14 cellular contexts compared by ENCODE assay signal in genomic region chr4:475962-476361, GRCh38. TPM values are rescaled to one million over a fixed set of nuclear protein-coding genes. Genes with fewer than 3 reads are reported as not detected.
DNase-seq lines count a peak whose midpoint lies in the region; ATAC-seq, FAIRE-seq and TF ChIP-seq lines count a peak whose summit lies in the region.
"Had no signal": no experiment of that assay in that cellular context is flagged by ENCODE, and none has a peak within 500 bp of the region (broad histone marks: within the 10 kb centered on the region; RNA-seq: fewer than 3 reads in every experiment).

No MANE protein-coding gene starts in this region.

- no peak overlapping the region for H4K8ac ChIP-seq in trophoblast cell (ENCODE audit: low read depth, low read length)

- H3K27ac Mint-ChIP-seq in stimulated activated effector memory CD8-positive, alpha-beta T cell treated with anti-CD3 and anti-CD28 coated beads, Interleukin-12 subunit alpha, Interleukin-12 subunit beta, amount 100 ng/mL, for 72 hours, result no peak overlapping the region
- H3K27ac Mint-ChIP-seq: GM23338 had no signal

- no peak overlapping the region for H3K23ac ChIP-seq in trophoblast cell (ENCODE audit: low read length)

- peak overlapping the region; percentile 23 for H3K4me3 Mint-ChIP-seq in stimulated activated effector memory CD8-positive, alpha-beta T cell treated with anti-CD3 and anti-CD28 coated beads, Interleukin-12 subunit alpha, Interleukin-12 subunit beta, amount 100 ng/mL, for 72 hours
- H3K4me3 Mint-ChIP-seq: GM23338 had no signal

- DNase-seq in HepG2 (ENCODE audit: low spot score) (no peak), right lobe of liver (no peak), NB4 (ENCODE audit: low read depth) (peak; percentile 68), choroid plexus epithelial cell (ENCODE audit: low read depth) (peak; percentile 5), trophoblast cell (no peak), tibial artery (no peak)
- no peak for DNase-seq in stimulated activated effector memory CD8-positive, alpha-beta T cell treated with anti-CD3 and anti-CD28 coated beads, Interleukin-12 subunit alpha, Interleukin-12 subunit beta, amount 100 ng/mL, for 72 hours (ENCODE audit: low spot score in 2 of 2)
- DNase-seq: DMS 273 treated with DMSO at 0.1 percent for 48 hours, NCI-H1092, NCI-H446 treated with DMSO at 0.1 percent for 48 hours, NCI-H748 treated with DMSO at 0.1 percent for 48 hours, SJCRH30 had no signal

- H3K79me2 ChIP-seq in HepG2 (ENCODE audit: insufficient read depth, low read length) (peaks cover 30% of the 10 kb centered on the region), trophoblast cell (ENCODE audit: control insufficient read depth, insufficient read depth, low read length, poor library complexity) (peaks cover 11% of the 10 kb centered on the region)

- no peak overlapping the region for H3K9ac ChIP-seq in HepG2 (ENCODE audit: insufficient read depth, low read depth, low read length)
- H3K9ac ChIP-seq in trophoblast cell (ENCODE audit: low read length), result no peak overlapping the region

- no peak overlapping the region for H3K4me3 ChIP-seq in HepG2 (replicated peaks in 1 of 3; ENCODE audit: insufficient read depth in 1 of 3, low read depth in 2 of 3, low read length in 3 of 3)
- H3K4me3 ChIP-seq in right lobe of liver, result no peak overlapping the region
- H3K4me3 ChIP-seq in NB4 (ENCODE audit: low read depth, low read length), result peak overlapping the region; percentile 21
- no peak overlapping the region for H3K4me3 ChIP-seq in choroid plexus epithelial cell (ENCODE audit: low read depth, low read length)
- H3K4me3 ChIP-seq in trophoblast cell (ENCODE audit: low read depth, low read length), result no peak overlapping the region
- H3K4me3 ChIP-seq in tibial artery, result no peak overlapping the region
- H3K4me3 ChIP-seq: GM23338, SJCRH30 had no signal

- H3K14ac ChIP-seq in trophoblast cell (ENCODE audit: low read length), result no peak overlapping the region

- no peak for TF ChIP-seq EP300 in HepG2 (IDR thresholded peaks at IDR 0.05; ENCODE audit: low read depth in 2 of 2, low read length in 2 of 2)
- TF ChIP-seq EP300 in HepG2 (CRISPR knock-in tag; IDR thresholded peaks at IDR 0.05; ENCODE audit: borderline replicate concordance), result no peak

- BruUV-seq in HepG2 (replicated peaks; lab: Mats Ljungman, UMichigan), result no TSS peak

- H3K9me3 Mint-ChIP-seq in stimulated activated effector memory CD8-positive, alpha-beta T cell treated with anti-CD3 and anti-CD28 coated beads, Interleukin-12 subunit alpha, Interleukin-12 subunit beta, amount 100 ng/mL, for 72 hours, result peaks cover 26% of the 10 kb centered on the region

- H3K27me3 ChIP-seq in HepG2 (ENCODE audit: control insufficient read depth in 1 of 2, insufficient read depth in 2 of 2, low read length in 2 of 2) (no peaks in the 10 kb centered on the region; a peak in 1 of 5 replicates), right lobe of liver (no peaks in the 10 kb centered on the region), trophoblast cell (ENCODE audit: insufficient read depth, low read length) (no peaks in the 10 kb centered on the region), tibial artery (no peaks in the 10 kb centered on the region)
- H3K27me3 ChIP-seq: SJCRH30 had no signal

- H3K36me3 ChIP-seq in HepG2 (replicated peaks in 1 of 2; ENCODE audit: control insufficient read depth in 1 of 2, insufficient read depth in 2 of 2, low read length in 2 of 2) (peaks cover 0 to 5% of the 10 kb centered on the region in 2 experiments; a peak in 1 of 5 replicates), right lobe of liver (peaks cover 0 to 7% (median 0%) of the 10 kb centered on the region in 4 donors), trophoblast cell (ENCODE audit: control insufficient read depth in 1 of 2, insufficient read depth in 2 of 2, low read length in 2 of 2) (no peaks in the 10 kb centered on the region), tibial artery (peaks cover 3 to 14% (median 11%) of the 10 kb centered on the region in 3 donors)

- ATAC-seq in HepG2 (no peak), right lobe of liver (no peak), HG03354 (IDR thresholded peaks at IDR 0.05; ENCODE audit: poor library complexity, severe bottlenecking, unreplicated experiment) (no peak)
- no peak for ATAC-seq in stimulated activated effector memory CD8-positive, alpha-beta T cell treated with anti-CD3 and anti-CD28 coated beads, Interleukin-12 subunit alpha, Interleukin-12 subunit beta, amount 100 ng/mL, for 72 hours
- ATAC-seq: GM23338 had no signal

- no peak overlapping the region for H2AFZ ChIP-seq in HepG2 (ENCODE audit: low read length)
- no peak overlapping the region for H2AFZ ChIP-seq in trophoblast cell (ENCODE audit: insufficient read depth, low read length, poor library complexity)
- H2AFZ ChIP-seq: GM23338 had no signal

- intact Hi-C loops in HepG2 (cut with micrococcal nuclease; ENCODE audit: unreplicated experiment) (loop anchor here (10.0 kb wide), 1 partner anchor 199 kb away; the partner anchor contains the start of genes ATP5ME and MYL5), right lobe of liver (cut with DNase I) (no loop called here), tibial artery (cut with DNase I; ENCODE audit: low total_unique reads) (loop anchor here (10.0 kb wide), 1 partner anchor 141 kb away; the partner anchor contains the start of gene ZNF141)

- H4K91ac ChIP-seq in trophoblast cell (ENCODE audit: low read depth, low read length), result no peak overlapping the region

- H3K9me3 ChIP-seq in HepG2 (ENCODE audit: low read length) (peaks cover 4% of the 10 kb centered on the region; the same call in 1 of the 2 replicates), right lobe of liver (no peaks in the 10 kb centered on the region), trophoblast cell (ENCODE audit: insufficient read depth, low read depth, low read length) (no peaks in the 10 kb centered on the region), tibial artery (no peaks in the 10 kb centered on the region)

- no peak overlapping the region for H2BK5ac ChIP-seq in trophoblast cell (ENCODE audit: low read depth, low read length, poor library complexity)

- POLR2A ChIA-PET in HepG2 (lab: Yijun Ruan, JAX), result no interaction called here

- H3K79me1 ChIP-seq in trophoblast cell (ENCODE audit: low read length), result peaks cover 4% of the 10 kb centered on the region

- H3K4ac ChIP-seq in trophoblast cell (ENCODE audit: low read depth, low read length), result no peak overlapping the region

- H3K4me2 ChIP-seq in HepG2 (ENCODE audit: low read depth, low read length) (no peak overlapping the region), trophoblast cell (ENCODE audit: low read length) (no peak overlapping the region)
- H3K4me2 ChIP-seq: GM23338 had no signal

- no peak for TF ChIP-seq RAD21 in HepG2 (CRISPR knock-in tag; IDR thresholded peaks at IDR 0.05)

- CTCF ChIA-PET in HepG2 (lab: Yijun Ruan, JAX; ENCODE audit: low intra/inter-chr PET ratio, low total read pairs), result no interaction called here

- FAIRE-seq in HepG2 (lab: Jason Lieb, UNC), result no peak

- H2AK5ac ChIP-seq in trophoblast cell (ENCODE audit: low read length), result no peak overlapping the region

- no peak for TF ChIP-seq POLR2A in HepG2 (IDR thresholded peaks at IDR 0.05; ENCODE audit: insufficient read depth in 1 of 2, low read depth in 2 of 2, low read length in 2 of 2)
- no peak for TF ChIP-seq POLR2A in right lobe of liver (IDR thresholded peaks at IDR 0.05)
- TF ChIP-seq POLR2A in NB4 (IDR thresholded peaks at IDR 0.05; ENCODE audit: extremely low read depth, insufficient read length), result no peak

- in situ Hi-C loops in HepG2 (cut with HindIII; ENCODE audit: extremely low pct_ligation_motif_present, low pct_unique_long_range_greater_than_20kb), result no loop called here

- no peak for TF ChIP-seq CTCF in HepG2 (CRISPR knock-in tag; IDR thresholded peaks at IDR 0.05)
- TF ChIP-seq CTCF in right lobe of liver (IDR thresholded peaks at IDR 0.05), result no peak
- no peak for TF ChIP-seq CTCF in NB4 (IDR thresholded peaks at IDR 0.05; ENCODE audit: low read depth, low read length)
- TF ChIP-seq CTCF in choroid plexus epithelial cell (conservative IDR thresholded peaks at IDR 0.05; ENCODE audit: low read depth, low read length), result no peak
- no peak for TF ChIP-seq CTCF in tibial artery (IDR thresholded peaks at IDR 0.05)

- no peak overlapping the region for H2BK12ac ChIP-seq in trophoblast cell (ENCODE audit: low read length)

- H3K27ac ChIP-seq in HepG2 (ENCODE audit: extremely low read length, insufficient read depth, low read length) (no peak overlapping the region), right lobe of liver (no peak overlapping the region), trophoblast cell (ENCODE audit: low read depth, low read length) (no peak overlapping the region), tibial artery (no peak overlapping the region)
- H3K27ac ChIP-seq: SJCRH30 had no signal

- H3K18ac ChIP-seq in trophoblast cell (ENCODE audit: low read length), result no peak overlapping the region

- H3K4me1 Mint-ChIP-seq in stimulated activated effector memory CD8-positive, alpha-beta T cell treated with anti-CD3 and anti-CD28 coated beads, Interleukin-12 subunit alpha, Interleukin-12 subunit beta, amount 100 ng/mL, for 72 hours, result peaks cover 48% of the 10 kb centered on the region

- H3K36me3 Mint-ChIP-seq in stimulated activated effector memory CD8-positive, alpha-beta T cell treated with anti-CD3 and anti-CD28 coated beads, Interleukin-12 subunit alpha, Interleukin-12 subunit beta, amount 100 ng/mL, for 72 hours, result peaks cover 32% of the 10 kb centered on the region

- no peak overlapping the region for H2BK120ac ChIP-seq in trophoblast cell (ENCODE audit: insufficient read depth, low read length, poor library complexity)

- H3K4me1 ChIP-seq in HepG2 (ENCODE audit: insufficient read depth, low read length) (peaks cover 11% of the 10 kb centered on the region), right lobe of liver (no peaks in the 10 kb centered on the region), trophoblast cell (ENCODE audit: control insufficient read depth in 1 of 2, insufficient read depth in 2 of 2, low read length in 2 of 2) (peaks cover 2 to 3% of the 10 kb centered on the region in 2 experiments), tibial artery (peaks cover 0 to 13% (median 6%) of the 10 kb centered on the region in 4 donors)

- no peaks in the 10 kb centered on the region for H4K20me1 ChIP-seq in HepG2 (ENCODE audit: insufficient read depth, low read length)

- no peak overlapping the region for H4K12ac ChIP-seq in trophoblast cell (ENCODE audit: low read depth, low read length)

RNA-seq across cellular contexts. Expression of gene ZNF721, which starts 23.0 kb away (rescaled TPM):
- total RNA-seq in HepG2 (2016; rRNA removed; fragmentation: Illumina TruSeq; extraction: Trizol), result 22.1 and 30.8 TPM in 2 replicates
- total RNA-seq in HepG2 (2016; cell fraction: cytosol; rRNA removed; fragmentation: Illumina TruSeq; extraction: Trizol; ENCODE audit: low read depth), result 5.8 and 6.7 TPM in 2 replicates
- 19.8 and 25.5 TPM in 2 replicates for total RNA-seq in HepG2 (2016; cell fraction: insoluble cytoplasmic fraction; rRNA removed; fragmentation: Illumina TruSeq; extraction: Trizol)
- total RNA-seq in HepG2 (2016; cell fraction: membrane; rRNA removed; fragmentation: Illumina TruSeq; extraction: Trizol), result 9.7 and 10.0 TPM in 2 replicates
- 52.2 and 56.6 TPM in 2 replicates for total RNA-seq in HepG2 (2016; cell fraction: nucleus; rRNA removed; fragmentation: Illumina TruSeq; extraction: Trizol)
- 7.3 and 8.5 TPM in 2 replicates for polyA plus RNA-seq in HepG2 (2011; rRNA removed)
- 4.1 and 5.4 TPM in 2 replicates for polyA plus RNA-seq in HepG2 (2011; cell fraction: cytosol; rRNA removed)
- polyA plus RNA-seq in HepG2 (2011; cell fraction: nucleus; rRNA removed), result 9.3 and 11.0 TPM in 2 replicates
- 15.8 and 19.1 TPM in 2 replicates for polyA plus RNA-seq in HepG2 (2012)
- polyA plus RNA-seq in HepG2 (2016; cell fraction: cytosol; fragmentation: Illumina TruSeq; extraction: Trizol; ENCODE audit: low read depth), result 3.4 and 4.8 TPM in 2 replicates
- 17.6 and 19.7 TPM in 2 replicates for polyA plus RNA-seq in HepG2 (2016; cell fraction: insoluble cytoplasmic fraction; fragmentation: Illumina TruSeq; extraction: Trizol; ENCODE audit: low read depth)
- 3.4 and 3.9 TPM in 2 replicates for polyA plus RNA-seq in HepG2 (2016; cell fraction: membrane; fragmentation: Illumina TruSeq; extraction: Trizol; ENCODE audit: low read depth)
- polyA plus RNA-seq in HepG2 (2016; cell fraction: nucleus; fragmentation: Illumina TruSeq; extraction: Trizol; ENCODE audit: insufficient read depth, low read depth), result 46.6 and 52.5 TPM in 2 replicates
- polyA minus RNA-seq in HepG2 (2011; rRNA and poly(A)+ RNA removed; ENCODE audit: low replicate concordance), result 9.2 and 12.5 TPM in 2 replicates
- polyA minus RNA-seq in HepG2 (2011; cell fraction: cytosol; rRNA and poly(A)+ RNA removed), result 8.0 and 10.3 TPM in 2 replicates
- 63.2 and 68.8 TPM in 2 replicates for polyA minus RNA-seq in HepG2 (2011; cell fraction: nucleus; rRNA and poly(A)+ RNA removed)
- 10 to 100 TPM in 3 of 6 experiments, 1 to 10 TPM in 3; 7.1 to 12.7 (median 10.0) TPM for total RNA-seq in right lobe of liver
- 17.8 and 19.0 TPM in 2 replicates for polyA plus RNA-seq in trophoblast cell (2013)

RNA-seq across cellular contexts. Expression of gene PIGG, which starts 23.0 kb away (rescaled TPM):
- total RNA-seq in HepG2 (2016; rRNA removed; fragmentation: Illumina TruSeq; extraction: Trizol) (15.2 and 34.4 TPM in 2 replicates), right lobe of liver (10 to 100 TPM; 16.4 to 23.1 (median 19.9) TPM)
- total RNA-seq in HepG2 (2016; cell fraction: cytosol; rRNA removed; fragmentation: Illumina TruSeq; extraction: Trizol; ENCODE audit: low read depth), result 7.6 and 8.9 TPM in 2 replicates
- 13.6 and 34.0 TPM in 2 replicates for total RNA-seq in HepG2 (2016; cell fraction: insoluble cytoplasmic fraction; rRNA removed; fragmentation: Illumina TruSeq; extraction: Trizol)
- 11.8 and 14.1 TPM in 2 replicates for total RNA-seq in HepG2 (2016; cell fraction: membrane; rRNA removed; fragmentation: Illumina TruSeq; extraction: Trizol)
- 49.2 and 56.6 TPM in 2 replicates for total RNA-seq in HepG2 (2016; cell fraction: nucleus; rRNA removed; fragmentation: Illumina TruSeq; extraction: Trizol)
- polyA plus RNA-seq in HepG2 (2011; rRNA removed), result 48.9 and 49.7 TPM in 2 replicates
- polyA plus RNA-seq in HepG2 (2011; cell fraction: cytosol; rRNA removed), result 22.7 and 24.8 TPM in 2 replicates
- polyA plus RNA-seq in HepG2 (2011; cell fraction: nucleus; rRNA removed), result 174 and 175 TPM in 2 replicates
- polyA plus RNA-seq in HepG2 (2012), result 26.4 and 37.4 TPM in 2 replicates
- 3.8 and 4.2 TPM in 2 replicates for polyA plus RNA-seq in HepG2 (2016; cell fraction: cytosol; fragmentation: Illumina TruSeq; extraction: Trizol; ENCODE audit: low read depth)
- 10.8 and 13.5 TPM in 2 replicates for polyA plus RNA-seq in HepG2 (2016; cell fraction: insoluble cytoplasmic fraction; fragmentation: Illumina TruSeq; extraction: Trizol; ENCODE audit: low read depth)
- 7.6 and 7.7 TPM in 2 replicates for polyA plus RNA-seq in HepG2 (2016; cell fraction: membrane; fragmentation: Illumina TruSeq; extraction: Trizol; ENCODE audit: low read depth)
- polyA plus RNA-seq in HepG2 (2016; cell fraction: nucleus; fragmentation: Illumina TruSeq; extraction: Trizol; ENCODE audit: insufficient read depth, low read depth), result 84.5 and 84.7 TPM in 2 replicates
- polyA minus RNA-seq in HepG2 (2011; rRNA and poly(A)+ RNA removed; ENCODE audit: low replicate concordance), result 58.1 and 71.6 TPM in 2 replicates
- 14.6 and 15.7 TPM in 2 replicates for polyA minus RNA-seq in HepG2 (2011; cell fraction: cytosol; rRNA and poly(A)+ RNA removed)
- 111 and 114 TPM in 2 replicates for polyA minus RNA-seq in HepG2 (2011; cell fraction: nucleus; rRNA and poly(A)+ RNA removed)
- polyA plus RNA-seq in trophoblast cell (2013), result 29.4 and 35.1 TPM in 2 replicates

Comparison
In these comparisons a context has a peak if more than half of its experiments do, and no peak if none do; other contexts are left out.
1. intact Hi-C loops: an anchor here in HepG2 (10.0 kb wide) and tibial artery (10.0 kb wide); none called in right lobe of liver.
2. DNase-seq: peak in NB4 (single experiment) and choroid plexus epithelial cell (single experiment); none in HepG2 (single experiment), right lobe of liver (0 of 3), stimulated activated effector memory CD8-positive, alpha-beta T cell treated with anti-CD3 and anti-CD28 coated beads, Interleukin-12 subunit alpha, Interleukin-12 subunit beta, amount 100 ng/mL, for 72 hours (0 of 2), trophoblast cell (0 of 2) and tibial artery (0 of 2).